Comparison of ENCODE assay signal across 13 cellular contexts in genomic region chr11:128289048-128289447, GRCh38.
DNase-seq lines count a peak whose midpoint lies in the region; ATAC-seq and TF ChIP-seq lines count a peak whose summit lies in the region.
"Had no signal": no experiment of that assay in that cellular context is flagged by ENCODE, and none has a peak within 500 bp of the region (broad histone marks: within the 10 kb centered on the region; RNA-seq: fewer than 3 reads in every experiment).

No MANE protein-coding gene starts in this region.

- peak; percentile 42 for ATAC-seq in HG02973 (IDR thresholded peaks at IDR 0.05; ENCODE audit: unreplicated experiment)
- ATAC-seq in activated T-helper 17 cell treated with anti-CD3 and anti-CD28 coated beads, Interleukin-2, amount 50 U/mL, for 72 hours (replicated peaks), result peak; percentile 71
- ATAC-seq in stimulated activated memory B cell treated with anti-CD40 and anti-IgM and Interleukin-4, amounts not matched to agents 10 μg/mL and 1 μg/mL and 100 μg/mL, for 72 hours, result peak; percentile 28
- ATAC-seq: left cardiac atrium had no signal

- H3K9me3 Mint-ChIP-seq in activated naive CD4-positive, alpha-beta T cell treated with anti-CD3 and anti-CD28 coated beads for 36 hours, result no peaks in the 10 kb centered on the region
- H3K9me3 Mint-ChIP-seq in activated T-helper 17 cell treated with anti-CD3 and anti-CD28 coated beads, Interleukin-2, amount 50 U/mL, for 72 hours, result no peaks in the 10 kb centered on the region
- H3K9me3 Mint-ChIP-seq in stimulated activated memory B cell treated with anti-CD40 and anti-IgM and Interleukin-4, amounts not matched to agents 10 μg/mL and 1 μg/mL and 100 μg/mL, for 72 hours, result no peaks in the 10 kb centered on the region
- H3K9me3 Mint-ChIP-seq: type B pancreatic cell had no signal

- H3K4me3 Mint-ChIP-seq in activated naive CD4-positive, alpha-beta T cell treated with anti-CD3 and anti-CD28 coated beads for 36 hours, result no peak overlapping the region
- peak overlapping the region; percentile 90 for H3K4me3 Mint-ChIP-seq in activated T-helper 17 cell treated with anti-CD3 and anti-CD28 coated beads, Interleukin-2, amount 50 U/mL, for 72 hours
- H3K4me3 Mint-ChIP-seq in stimulated activated memory B cell treated with anti-CD40 and anti-IgM and Interleukin-4, amounts not matched to agents 10 μg/mL and 1 μg/mL and 100 μg/mL, for 72 hours, result no peak overlapping the region
- H3K4me3 Mint-ChIP-seq: type B pancreatic cell had no signal

- TF ChIP-seq CTCF in tibial artery (IDR thresholded peaks at IDR 0.05), result no peak

- H3K4me3 ChIP-seq in tibial artery, result no peak overlapping the region
- H3K4me3 ChIP-seq: SJSA1 had no signal

- H3K36me3 ChIP-seq in tibial artery, result no peaks in the 10 kb centered on the region
- H3K36me3 ChIP-seq: SJSA1 had no signal

- CTCF ChIA-PET in activated naive CD4-positive, alpha-beta T cell treated with anti-CD3 and anti-CD28 coated beads for 36 hours (lab: Charles Lee), result interaction anchor here (0.6 to 9.1 kb wide), 24 partner anchors 9 to 542 kb away, joined by 3 to 133 read pairs (median 4); no protein-coding TSS in a partner anchor

- peaks cover 0 to 22% (median 6%) of the 10 kb centered on the region in 4 donors for H3K4me1 ChIP-seq in tibial artery

- H3K27me3 ChIP-seq in tibial artery, result no peaks in the 10 kb centered on the region
- H3K27me3 ChIP-seq: SJSA1 had no signal

- peaks cover 2% of the 10 kb centered on the region for H3K36me3 Mint-ChIP-seq in activated naive CD4-positive, alpha-beta T cell treated with anti-CD3 and anti-CD28 coated beads for 36 hours (ENCODE audit: low read depth)
- H3K36me3 Mint-ChIP-seq in activated T-helper 17 cell treated with anti-CD3 and anti-CD28 coated beads, Interleukin-2, amount 50 U/mL, for 72 hours (ENCODE audit: low read depth), result peaks cover 29% of the 10 kb centered on the region
- no peaks in the 10 kb centered on the region for H3K36me3 Mint-ChIP-seq in stimulated activated memory B cell treated with anti-CD40 and anti-IgM and Interleukin-4, amounts not matched to agents 10 μg/mL and 1 μg/mL and 100 μg/mL, for 72 hours
- H3K36me3 Mint-ChIP-seq: type B pancreatic cell had no signal

- H3K27ac ChIP-seq in tibial artery, result no peak overlapping the region
- H3K27ac ChIP-seq: SJSA1 had no signal

- peak; percentile 75 for DNase-seq in activated naive CD4-positive, alpha-beta T cell treated with anti-CD3 and anti-CD28 coated beads for 36 hours
- DNase-seq in activated naive CD4-positive, alpha-beta T cell (lab: John Stamatoyannopoulos, UW), result no peak
- DNase-seq in NCI-H2029 (lab: John Stamatoyannopoulos, UW), result no peak
- DNase-seq in DMS 273 treated with DMSO at 0.1 percent for 48 hours (lab: John Stamatoyannopoulos, UW), result no peak
- DNase-seq in tibial artery, result no peak
- DNase-seq: Kasumi-1, left cardiac atrium, NCI-H446 had no signal

- H3K4me1 Mint-ChIP-seq in activated naive CD4-positive, alpha-beta T cell treated with anti-CD3 and anti-CD28 coated beads for 36 hours (ENCODE audit: low read depth), result peaks cover 96% of the 10 kb centered on the region
- peaks cover 75% of the 10 kb centered on the region for H3K4me1 Mint-ChIP-seq in activated T-helper 17 cell treated with anti-CD3 and anti-CD28 coated beads, Interleukin-2, amount 50 U/mL, for 72 hours
- peaks cover 91% of the 10 kb centered on the region for H3K4me1 Mint-ChIP-seq in stimulated activated memory B cell treated with anti-CD40 and anti-IgM and Interleukin-4, amounts not matched to agents 10 μg/mL and 1 μg/mL and 100 μg/mL, for 72 hours

- H3K27me3 Mint-ChIP-seq in activated naive CD4-positive, alpha-beta T cell treated with anti-CD3 and anti-CD28 coated beads for 36 hours (ENCODE audit: low read depth), result no peaks in the 10 kb centered on the region
- no peaks in the 10 kb centered on the region for H3K27me3 Mint-ChIP-seq in activated T-helper 17 cell treated with anti-CD3 and anti-CD28 coated beads, Interleukin-2, amount 50 U/mL, for 72 hours
- H3K27me3 Mint-ChIP-seq in stimulated activated memory B cell treated with anti-CD40 and anti-IgM and Interleukin-4, amounts not matched to agents 10 μg/mL and 1 μg/mL and 100 μg/mL, for 72 hours, result no peaks in the 10 kb centered on the region

- intact Hi-C loops in activated naive CD4-positive, alpha-beta T cell treated with anti-CD3 and anti-CD28 coated beads for 36 hours (cut with micrococcal nuclease), result loop anchor here (1.0 to 5.0 kb wide), 13 partner anchors 50 to 541 kb away; partner anchors contain the start of gene FLI1
- intact Hi-C loops in tibial artery (cut with DNase I; ENCODE audit: low total_unique reads), result no loop called here

- H3K9me3 ChIP-seq in tibial artery, result no peaks in the 10 kb centered on the region
- H3K9me3 ChIP-seq: SJSA1 had no signal

- peak overlapping the region; percentile 96 for H3K27ac Mint-ChIP-seq in activated naive CD4-positive, alpha-beta T cell treated with anti-CD3 and anti-CD28 coated beads for 36 hours
- peak overlapping the region; percentile 99 for H3K27ac Mint-ChIP-seq in activated T-helper 17 cell treated with anti-CD3 and anti-CD28 coated beads, Interleukin-2, amount 50 U/mL, for 72 hours
- H3K27ac Mint-ChIP-seq in stimulated activated memory B cell treated with anti-CD40 and anti-IgM and Interleukin-4, amounts not matched to agents 10 μg/mL and 1 μg/mL and 100 μg/mL, for 72 hours, result peak overlapping the region; percentile 96
- H3K27ac Mint-ChIP-seq: type B pancreatic cell had no signal
